23 cellular contexts compared by ENCODE assay signal in genomic region chr14:47846008-47846407, GRCh38.
"Had no signal": no experiment of that assay in that cellular context is flagged by ENCODE, and none has a peak within 500 bp of the region (broad histone marks: within the 10 kb centered on the region; RNA-seq: fewer than 3 reads in every experiment).

No MANE protein-coding gene starts in this region.

- H3K36me3 ChIP-seq: left ventricle myocardium inferior, ovary, right atrium auricular region, right lobe of liver, tibial nerve, uterus had no signal

- H3K4me3 ChIP-seq: left ventricle myocardium inferior, lung, mucosa of descending colon, ovary, right atrium auricular region, right lobe of liver, smooth muscle cell, tibial nerve, uterus had no signal

- H3K4me1 ChIP-seq: left ventricle myocardium inferior, right atrium auricular region, right lobe of liver, tibial nerve, uterus had no signal

- H3K9me3 ChIP-seq: ovary, right lobe of liver, uterus had no signal

- H3K4me1 Mint-ChIP-seq: immature natural killer cell; naive thymus-derived CD4-positive, alpha-beta T cell; nephron; neural crest cell; stimulated activated memory B cell treated with anti-CD40 and anti-IgM and Interleukin-4, amounts not matched to agents 10 μg/mL and 1 μg/mL and 100 μg/mL, for 72 hours; stimulated activated naive CD8-positive, alpha-beta T cell treated with anti-CD3 and anti-CD28 coated beads, Interleukin-15, amount 100 ng/mL, for 72 hours had no signal

- H3K27ac ChIP-seq: left ventricle myocardium inferior, ovary, right atrium auricular region, right lobe of liver, tibial nerve, uterus had no signal

- H3K27me3 ChIP-seq: ovary, right atrium auricular region, right lobe of liver, tibial nerve, uterus had no signal

- H3K4me3 Mint-ChIP-seq: immature natural killer cell; naive thymus-derived CD4-positive, alpha-beta T cell; nephron; neural crest cell; stimulated activated memory B cell treated with anti-CD40 and anti-IgM and Interleukin-4, amounts not matched to agents 10 μg/mL and 1 μg/mL and 100 μg/mL, for 72 hours; stimulated activated naive CD8-positive, alpha-beta T cell treated with anti-CD3 and anti-CD28 coated beads, Interleukin-15, amount 100 ng/mL, for 72 hours; type B pancreatic cell had no signal

- H3K27ac Mint-ChIP-seq: immature natural killer cell; naive thymus-derived CD4-positive, alpha-beta T cell; nephron; progenitor cell of endocrine pancreas; stimulated activated memory B cell treated with anti-CD40 and anti-IgM and Interleukin-4, amounts not matched to agents 10 μg/mL and 1 μg/mL and 100 μg/mL, for 72 hours; stimulated activated naive CD8-positive, alpha-beta T cell treated with anti-CD3 and anti-CD28 coated beads, Interleukin-15, amount 100 ng/mL, for 72 hours; type B pancreatic cell had no signal

- H3K36me3 Mint-ChIP-seq: immature natural killer cell; naive thymus-derived CD4-positive, alpha-beta T cell; stimulated activated memory B cell treated with anti-CD40 and anti-IgM and Interleukin-4, amounts not matched to agents 10 μg/mL and 1 μg/mL and 100 μg/mL, for 72 hours; type B pancreatic cell had no signal

- H3K4me2 ChIP-seq: smooth muscle cell had no signal

- H3K27me3 Mint-ChIP-seq: naive thymus-derived CD4-positive, alpha-beta T cell; progenitor cell of endocrine pancreas; stimulated activated memory B cell treated with anti-CD40 and anti-IgM and Interleukin-4, amounts not matched to agents 10 μg/mL and 1 μg/mL and 100 μg/mL, for 72 hours; stimulated activated naive CD8-positive, alpha-beta T cell treated with anti-CD3 and anti-CD28 coated beads, Interleukin-15, amount 100 ng/mL, for 72 hours; type B pancreatic cell had no signal

- ATAC-seq: mucosa of descending colon; naive thymus-derived CD4-positive, alpha-beta T cell; right lobe of liver; stimulated activated memory B cell treated with anti-CD40 and anti-IgM and Interleukin-4, amounts not matched to agents 10 μg/mL and 1 μg/mL and 100 μg/mL, for 72 hours; stimulated activated naive CD8-positive, alpha-beta T cell treated with anti-CD3 and anti-CD28 coated beads, Interleukin-15, amount 100 ng/mL, for 72 hours had no signal

- DNase-seq: hypothalamus; immature natural killer cell; left ventricle myocardium inferior; midbrain; mucosa of descending colon; naive thymus-derived CD4-positive, alpha-beta T cell; ovary; right lobe of liver; stimulated activated CD4-positive, alpha-beta T cell treated with anti-CD3 and anti-CD28 coated beads, Interleukin-4, amount 100 ng/mL, for 4 hours; stimulated activated CD8-positive, alpha-beta memory T cell treated with anti-CD3 and anti-CD28 coated beads, Interleukin-4, amount 100 ng/mL, for 48 hours; stimulated activated naive CD4-positive, alpha-beta T cell treated with Interleukin-2 at 50 U/mL for 16 hours; stimulated activated naive CD8-positive, alpha-beta T cell treated with anti-CD3 and anti-CD28 coated beads, Interleukin-15, amount 100 ng/mL, for 72 hours; substantia nigra; uterus had no signal
